Comparison of ENCODE assay signal across 16 cellular contexts in the genomic region with DNA sequence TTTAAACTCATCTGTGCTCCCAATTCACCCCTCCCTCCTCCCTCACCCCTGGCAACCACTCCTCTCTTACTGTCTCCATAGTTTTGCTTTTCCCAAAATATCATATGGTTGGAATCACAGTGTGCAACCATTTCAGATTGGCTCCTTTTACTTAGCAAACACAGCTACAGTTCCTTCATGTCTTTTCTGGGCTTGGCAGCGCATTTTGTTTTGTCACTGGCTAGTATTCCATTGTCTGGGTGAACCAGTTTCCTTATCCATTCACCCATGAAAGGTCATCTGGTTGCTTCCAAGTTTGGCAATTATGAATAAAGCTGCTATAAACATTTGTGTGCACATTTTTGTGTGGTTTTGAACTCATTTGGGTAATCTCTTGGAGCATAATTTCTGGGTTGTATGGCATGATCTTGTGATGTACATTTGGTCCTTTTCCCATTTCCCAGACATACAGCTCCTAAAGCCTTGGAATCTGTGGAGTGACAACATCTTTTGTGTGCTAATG. TPM values are rescaled to one million over a fixed set of nuclear protein-coding genes. Genes with fewer than 3 reads are reported as not detected.
DNase-seq lines count a peak whose midpoint lies in the region; ATAC-seq and TF ChIP-seq lines count a peak whose summit lies in the region.
"Had no signal": no experiment of that assay in that cellular context is flagged by ENCODE, and none has a peak within 500 bp of the region (broad histone marks: within the 10 kb centered on the region; RNA-seq: fewer than 3 reads in every experiment).

No MANE protein-coding gene starts in this region.

- no peak for TF ChIP-seq RAD21 in Ishikawa (IDR thresholded peaks at IDR 0.05; ENCODE audit: low read depth)

- DNase-seq in body of pancreas, result peak in 1 of 4 donors; percentile 32
- DNase-seq in right cardiac atrium, result peak in 1 of 3 donors; percentile 57
- peak; percentile 55 to 70 for DNase-seq in thyroid gland
- no peak for DNase-seq in G401 (ENCODE audit: low spot score)
- DNase-seq in MV-4-11 (lab: John Stamatoyannopoulos, UW), result no peak
- DNase-seq: activated CD4-positive, alpha-beta T cell treated with anti-CD3 and anti-CD28 coated beads for 36 hours; activated effector memory CD4-positive, alpha-beta T cell treated with anti-CD3 and anti-CD28 coated beads, Interleukin-2, amount 50 U/mL, for 16 hours; amygdala; colonic mucosa; GF-D8; kidney; midbrain had no signal

- no peak overlapping the region for H3K27ac ChIP-seq in body of pancreas
- no peak overlapping the region for H3K27ac ChIP-seq in right cardiac atrium (ENCODE audit: low read length)
- H3K27ac ChIP-seq in thyroid gland, result peak overlapping the region; percentile 21 to 54 (median 26)
- H3K27ac ChIP-seq: colonic mucosa, neutrophil had no signal

- TF ChIP-seq POLR2A in body of pancreas (IDR thresholded peaks at IDR 0.05), result no peak
- no peak for TF ChIP-seq POLR2A in thyroid gland (IDR thresholded peaks at IDR 0.05)
- TF ChIP-seq POLR2A in GM18505 (IDR thresholded peaks at IDR 0.05; ENCODE audit: borderline replicate concordance, extremely low read depth, insufficient read depth, insufficient read length), result no peak

- H3K27me3 ChIP-seq in body of pancreas (no peaks in the 10 kb centered on the region), right cardiac atrium (ENCODE audit: control insufficient read depth, insufficient read depth) (no peaks in the 10 kb centered on the region), thyroid gland (no peaks in the 10 kb centered on the region)
- H3K27me3 ChIP-seq: colonic mucosa had no signal

- peak; percentile 63; the same call in 1 of the 2 replicates for TF ChIP-seq EP300 in Ishikawa (IDR thresholded peaks at IDR 0.05; ENCODE audit: borderline replicate concordance)

- H3K36me3 ChIP-seq in body of pancreas (replicated peaks in 1 of 2; ENCODE audit: insufficient read depth in 1 of 2, low read depth in 2 of 2) (no peaks in the 10 kb centered on the region), thyroid gland (no peaks in the 10 kb centered on the region)
- H3K36me3 ChIP-seq: colonic mucosa, neutrophil had no signal

- TF ChIP-seq CTCF in body of pancreas (IDR thresholded peaks at IDR 0.05) (no peak), thyroid gland (IDR thresholded peaks at IDR 0.05) (no peak)

- H3K9me3 ChIP-seq in body of pancreas (no peaks in the 10 kb centered on the region), right cardiac atrium (ENCODE audit: control insufficient read depth, low read length) (no peaks in the 10 kb centered on the region), thyroid gland (no peaks in the 10 kb centered on the region)
- H3K9me3 ChIP-seq: colonic mucosa, neutrophil had no signal

- in situ Hi-C loops in G401 (cut with HindIII; ENCODE audit: low sequenced_read_pairs), result no loop called here

- peak; percentile 24 for ATAC-seq in body of pancreas
- ATAC-seq in right cardiac atrium, result peak; percentile 44 to 70
- ATAC-seq in GM18505 (IDR thresholded peaks at IDR 0.05; ENCODE audit: unreplicated experiment), result no peak
- ATAC-seq: activated CD4-positive, alpha-beta T cell treated with anti-CD3 and anti-CD28 coated beads for 36 hours; Panc1 had no signal

- 76 to 92% methylated on average over 1 of the region's 1 CpG for WGBS in body of pancreas, 2 donors
- WGBS in right cardiac atrium, result 43% methylated on average over 1 of the region's 1 CpG
- WGBS in thyroid gland, 2 donors, result 12 to 34% methylated on average over 1 of the region's 1 CpG

- H3K4me3 ChIP-seq in body of pancreas, result no peak overlapping the region
- H3K4me3 ChIP-seq in right cardiac atrium (ENCODE audit: low read length), result no peak overlapping the region
- no peak overlapping the region for H3K4me3 ChIP-seq in thyroid gland (replicated peaks in 1 of 3)
- H3K4me3 ChIP-seq: colonic mucosa had no signal

- H3K4me1 ChIP-seq in body of pancreas, result peaks cover 3% of the 10 kb centered on the region
- peaks cover 9% of the 10 kb centered on the region for H3K4me1 ChIP-seq in right cardiac atrium (ENCODE audit: control insufficient read depth, insufficient read depth, low read length)
- peaks cover 16 to 36% of the 10 kb centered on the region in 2 donors for H3K4me1 ChIP-seq in thyroid gland
- H3K4me1 ChIP-seq: colonic mucosa had no signal

- intact Hi-C loops in body of pancreas (cut with DNase I) (no loop called here), right cardiac atrium (cut with DNase I) (no loop called here), thyroid gland (cut with DNase I) (no loop called here)

TF ChIP-seq in Ishikawa, 13 proteins besides CTCF, POLR2A, EP300 and RAD21:
- TF ChIP-seq, protein P1, sequence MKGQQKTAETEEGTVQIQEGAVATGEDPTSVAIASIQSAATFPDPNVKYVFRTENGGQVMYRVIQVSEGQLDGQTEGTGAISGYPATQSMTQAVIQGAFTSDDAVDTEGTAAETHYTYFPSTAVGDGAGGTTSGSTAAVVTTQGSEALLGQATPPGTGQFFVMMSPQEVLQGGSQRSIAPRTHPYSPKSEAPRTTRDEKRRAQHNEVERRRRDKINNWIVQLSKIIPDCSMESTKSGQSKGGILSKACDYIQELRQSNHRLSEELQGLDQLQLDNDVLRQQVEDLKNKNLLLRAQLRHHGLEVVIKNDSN (IDR thresholded peaks at IDR 0.05), result no peak
- TF ChIP-seq, protein P2, sequence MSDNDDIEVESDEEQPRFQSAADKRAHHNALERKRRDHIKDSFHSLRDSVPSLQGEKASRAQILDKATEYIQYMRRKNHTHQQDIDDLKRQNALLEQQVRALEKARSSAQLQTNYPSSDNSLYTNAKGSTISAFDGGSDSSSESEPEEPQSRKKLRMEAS (IDR thresholded peaks at IDR 0.05), result peak; percentile 50; the same call in 1 of the 2 replicates
- TF ChIP-seq EGR1 (IDR thresholded peaks at IDR 0.05), result no peak
- TF ChIP-seq ZBTB7A (IDR thresholded peaks at IDR 0.05; ENCODE audit: low read depth), result no peak
- no peak; the same call in 1 of the 2 replicates for TF ChIP-seq TCF12 (IDR thresholded peaks at IDR 0.05; ENCODE audit: low read depth)
- no peak for TF ChIP-seq YY1 (IDR thresholded peaks at IDR 0.05; ENCODE audit: low read depth)
- TF ChIP-seq CEBPB (IDR thresholded peaks at IDR 0.05), result no peak
- TF ChIP-seq CREB1 (IDR thresholded peaks at IDR 0.05; ENCODE audit: low read depth), result no peak
- peak; percentile 59 for TF ChIP-seq NFIC (IDR thresholded peaks at IDR 0.05)
- TF ChIP-seq FOXM1 (IDR thresholded peaks at IDR 0.05; ENCODE audit: borderline replicate concordance, low read depth), result no peak
- no peak for TF ChIP-seq TEAD4 (IDR thresholded peaks at IDR 0.05)
- no peak for TF ChIP-seq TAF1 (IDR thresholded peaks at IDR 0.05; ENCODE audit: low read depth)
- no peak for TF ChIP-seq REST (IDR thresholded peaks at IDR 0.05; ENCODE audit: low read depth)

RNA-seq across cellular contexts. Expression of gene GAS6, which starts 23.9 kb away (rescaled TPM):
- total RNA-seq in body of pancreas (100 to 1,000 TPM in 1 of 2 donors, 10 to 100 TPM in 1; 83.0 to 145 TPM), right cardiac atrium (100 to 1,000 TPM; 197 to 213 (median 202) TPM), thyroid gland (100 to 1,000 TPM; 145 to 197 (median 173) TPM)
- polyA plus RNA-seq in right cardiac atrium, result 273 TPM
- total RNA-seq in G401 (2014; rRNA removed; shearing (Covaris generic)), result 16.0 and 16.2 TPM in 2 replicates

Comparison
In these comparisons a context has a peak if more than half of its experiments do, and no peak if none do; other contexts are left out.
1. DNase-seq: peak in thyroid gland (2 of 2); none in G401 (single experiment) and MV-4-11 (single experiment).
2. H3K27ac ChIP-seq: peak in thyroid gland (3 of 3); none in body of pancreas (0 of 4) and right cardiac atrium (single experiment).